In genomic region chr1:83024251-83024767, GRCh38 we compare ENCODE assay signal across 23 cellular contexts.
DNase-seq lines count a peak whose midpoint lies in the region; ATAC-seq and TF ChIP-seq lines count a peak whose summit lies in the region.
"Had no signal": no experiment of that assay in that cellular context is flagged by ENCODE, and none has a peak within 500 bp of the region (broad histone marks: within the 10 kb centered on the region; RNA-seq: fewer than 3 reads in every experiment).

No MANE protein-coding gene starts in this region.

- H4K20me1 ChIP-seq in smooth muscle cell (ENCODE audit: low read depth) = no peaks in the 10 kb centered on the region

- H3F3A ChIP-seq in smooth muscle cell (ENCODE audit: low read depth) = no peaks in the 10 kb centered on the region

- ATAC-seq in Right ventricle myocardium superior (ENCODE audit: poor library complexity) (peak; percentile 15), Right ventricle myocardium inferior (no peak), HG02623 (IDR thresholded peaks at IDR 0.05; ENCODE audit: unreplicated experiment) (no peak)
- ATAC-seq: CD8-positive, alpha-beta T cell; GM12878; Panc1 had no signal

- peaks cover 12% of the 10 kb centered on the region for H3K9me3 ChIP-seq in adipocyte (ENCODE audit: control insufficient read depth, low read length)
- peaks cover 3% of the 10 kb centered on the region for H3K9me3 ChIP-seq in smooth muscle cell (replicated peaks; ENCODE audit: low read depth)
- H3K9me3 ChIP-seq: SJCRH30 had no signal

- peak overlapping the region; percentile 41 for H2AFZ ChIP-seq in smooth muscle cell (ENCODE audit: low read depth)

- H3K27me3 ChIP-seq in adipocyte (replicated peaks; ENCODE audit: control insufficient read depth, insufficient read depth, low read length) = no peaks in the 10 kb centered on the region
- no peaks in the 10 kb centered on the region for H3K27me3 ChIP-seq in smooth muscle cell (ENCODE audit: low read depth)
- H3K27me3 ChIP-seq: SJCRH30 had no signal

- no peak for TF ChIP-seq CTCF in smooth muscle cell (IDR thresholded peaks at IDR 0.05; ENCODE audit: borderline replicate concordance, insufficient read depth, poor library complexity, severe bottlenecking)

- H3K79me2 ChIP-seq in smooth muscle cell (ENCODE audit: low read depth) = no peaks in the 10 kb centered on the region

- H3K4me3 ChIP-seq in adipocyte (ENCODE audit: low read length) (peak overlapping the region; percentile 66), smooth muscle cell (no peak overlapping the region)
- H3K4me3 ChIP-seq: GM12878, SJCRH30 had no signal

- H3K4me1 ChIP-seq in adipocyte (ENCODE audit: control insufficient read depth, insufficient read depth, low read length) = peaks cover 37% of the 10 kb centered on the region
- H3K4me1 ChIP-seq in smooth muscle cell (ENCODE audit: low read depth) = no peaks in the 10 kb centered on the region
- H3K4me1 ChIP-seq: SJCRH30 had no signal

- intact Hi-C loops in Right ventricle myocardium superior (cut with DNase I) = no loop called here
- intact Hi-C loops in Right ventricle myocardium inferior (cut with DNase I) = no loop called here

- no peak for DNase-seq in Right ventricle myocardium superior
- DNase-seq in Right ventricle myocardium inferior (ENCODE audit: missing footprints) = no peak
- peak; percentile 51 for DNase-seq in adipocyte (ENCODE audit: low read depth)
- DNase-seq in fibroblast of peridontal ligament (ENCODE audit: extremely low read depth) = peak; percentile 63
- DNase-seq in smooth muscle cell (lab: John Stamatoyannopoulos, UW; ENCODE audit: unreplicated experiment) = no peak
- DNase-seq in central memory CD4-positive, alpha-beta T cell = no peak
- DNase-seq: 8988T; AML-193; C1 segment of cervical spinal cord; CD8-positive, alpha-beta T cell; DND-41; HCEC 1CT; KG1; NCI-H1105; NCI-H2029 treated with DMSO at 0.1 percent for 48 hours; NCI-H226; NCI-H524; NCI-H774; NK-92 treated with Interleukin-12 subunit alpha and Interleukin-12 subunit beta, amount 100 ng/mL, for 24 hours; SJCRH30 had no signal

- 78% methylated on average over 2 of the region's 2 CpGs for WGBS in smooth muscle cell (ENCODE audit: low lambda C conversion rate)

- no peak overlapping the region for H3K27ac ChIP-seq in smooth muscle cell (ENCODE audit: low read depth)
- H3K27ac ChIP-seq: SJCRH30 had no signal

- peak overlapping the region; percentile 69 for H3K9ac ChIP-seq in adipocyte (ENCODE audit: low read length)
- H3K9ac ChIP-seq in smooth muscle cell (ENCODE audit: low read depth) = no peak overlapping the region

- H3K4me2 ChIP-seq in smooth muscle cell = no peak overlapping the region

- no peaks in the 10 kb centered on the region for H3K36me3 ChIP-seq in adipocyte (ENCODE audit: control insufficient read depth, insufficient read depth, low read length, severe bottlenecking)
- H3K36me3 ChIP-seq in smooth muscle cell (ENCODE audit: low read depth) = peaks cover 6% of the 10 kb centered on the region
- H3K36me3 ChIP-seq: SJCRH30 had no signal

Comparison
In these comparisons a context has a peak if more than half of its experiments do, and no peak if none do; other contexts are left out.
1. DNase-seq: peak in adipocyte (single experiment) and fibroblast of peridontal ligament (single experiment); none in Right ventricle myocardium superior (single experiment), Right ventricle myocardium inferior (single experiment), smooth muscle cell (single experiment) and central memory CD4-positive, alpha-beta T cell (single experiment).